Comparison of ENCODE assay signal across 1 cellular context in genomic region chr9:4530375-4530774, GRCh38.
TF ChIP-seq lines count a peak whose summit lies in the region.

No MANE protein-coding gene starts in this region.

TF ChIP-seq in SK-N-SH treated with all-trans-retinoic acid at 6 μM for 48 hours, 23 proteins besides CTCF, POLR2A, EP300 and RAD21 (continued from another document):
- TF ChIP-seq PATZ1 (CRISPR knock-in tag; IDR thresholded peaks at IDR 0.05; ENCODE audit: borderline replicate concordance) (no peak), ARNTL (CRISPR knock-in tag; IDR thresholded peaks at IDR 0.05; ENCODE audit: borderline replicate concordance, low read depth) (no peak), GLIS3 (CRISPR knock-in tag; IDR thresholded peaks at IDR 0.05) (no peak), TCF4 (CRISPR knock-in tag; IDR thresholded peaks at IDR 0.05; ENCODE audit: borderline replicate concordance) (no peak), ZNF565 (CRISPR knock-in tag; conservative IDR thresholded peaks at IDR 0.05; ENCODE audit: low read depth) (no peak), RARB (CRISPR knock-in tag; IDR thresholded peaks at IDR 0.05) (no peak), CSRNP3 (CRISPR knock-in tag; IDR thresholded peaks at IDR 0.05) (no peak), BACH2 (CRISPR knock-in tag; IDR thresholded peaks at IDR 0.05; ENCODE audit: borderline replicate concordance) (no peak)
